Comparison of ENCODE assay signal across 8 cellular contexts in genomic region chr17:76492250-76492988, GRCh38. TPM values are rescaled to one million over a fixed set of nuclear protein-coding genes. Genes with fewer than 3 reads are reported as not detected.
DNase-seq lines count a peak whose midpoint lies in the region; ATAC-seq and TF ChIP-seq lines count a peak whose summit lies in the region.

No MANE protein-coding gene starts in this region.

- H3K4me1 Mint-ChIP-seq in Calu3 (ENCODE audit: low read depth, unreplicated experiment) (peaks cover 18% of the 10 kb centered on the region), chondrocyte (ENCODE audit: low read depth) (peaks cover 15% of the 10 kb centered on the region), nephron progenitor cell (peaks cover 28% of the 10 kb centered on the region)

- H3K9me3 Mint-ChIP-seq in Calu3 (ENCODE audit: low read depth, unreplicated experiment) (no peaks in the 10 kb centered on the region), chondrocyte (ENCODE audit: low read depth) (no peaks in the 10 kb centered on the region), nephron progenitor cell (no peaks in the 10 kb centered on the region)

- H3K36me3 Mint-ChIP-seq in Calu3 (ENCODE audit: insufficient read depth, unreplicated experiment) (no peaks in the 10 kb centered on the region), chondrocyte (ENCODE audit: low read depth) (no peaks in the 10 kb centered on the region), nephron progenitor cell (ENCODE audit: low read depth) (no peaks in the 10 kb centered on the region)

- H3K27me3 Mint-ChIP-seq in Calu3 (ENCODE audit: unreplicated experiment), result no peaks in the 10 kb centered on the region
- H3K27me3 Mint-ChIP-seq in chondrocyte (ENCODE audit: low read depth), result no peaks in the 10 kb centered on the region
- H3K27me3 Mint-ChIP-seq in nephron progenitor cell (ENCODE audit: low read depth, poor library complexity), result peaks cover 14% of the 10 kb centered on the region

- intact Hi-C loops in Calu3 (cut with micrococcal nuclease; ENCODE audit: unreplicated experiment), result no loop called here

- no TSS peak for BruUV-seq in Calu3 (replicated peaks; lab: Mats Ljungman, UMichigan)

- peak overlapping the region; percentile 24 for H3K4me3 Mint-ChIP-seq in Calu3 (ENCODE audit: low read depth, unreplicated experiment)
- H3K4me3 Mint-ChIP-seq in chondrocyte (ENCODE audit: unreplicated experiment), result no peak overlapping the region
- H3K4me3 Mint-ChIP-seq in nephron progenitor cell, result peak overlapping the region; percentile 21

- ATAC-seq in GM21381 (IDR thresholded peaks at IDR 0.05; ENCODE audit: unreplicated experiment) (peak; percentile 37), HG02840 (IDR thresholded peaks at IDR 0.05; ENCODE audit: low FRiP score, unreplicated experiment) (no peak)

- no peak for TF ChIP-seq CTCF in Calu3 (IDR thresholded peaks at IDR 0.05; ENCODE audit: unreplicated experiment)
- TF ChIP-seq CTCF in chondrocyte (IDR thresholded peaks at IDR 0.05), result no peak
- no peak for TF ChIP-seq CTCF in nephron progenitor cell (IDR thresholded peaks at IDR 0.05)

- CTCF ChIA-PET in Calu3 (lab: Charles Lee), result interaction anchor here (1.4 to 1.5 kb wide), 2 partner anchors 9 to 139 kb away, joined by 3 read pairs; partner anchors contain the start of genes PRPSAP1 and RHBDF2

- DNase-seq in Calu3, result no peak
- peak; percentile 37 for DNase-seq in LHCN-M2 (ENCODE audit: low read depth)
- no peak for DNase-seq in chondrocyte (ENCODE audit: low spot score)
- DNase-seq in nephron progenitor cell, result no peak
- DNase-seq in AG20443 (ENCODE audit: low spot score), result no peak
- no peak for DNase-seq in NCI-H2029 (lab: John Stamatoyannopoulos, UW)

- peak overlapping the region; percentile 58 for H3K27ac Mint-ChIP-seq in Calu3 (ENCODE audit: unreplicated experiment)
- H3K27ac Mint-ChIP-seq in chondrocyte (ENCODE audit: unreplicated experiment), result peak overlapping the region; percentile 89
- no peak overlapping the region for H3K27ac Mint-ChIP-seq in nephron progenitor cell

RNA-seq across cellular contexts. Expression of gene RHBDF2, which starts 8.8 kb away (rescaled TPM):
- 47.7 and 47.9 TPM in 2 replicates for total RNA-seq in Calu3 (2022)
- total RNA-seq in LHCN-M2 (2014; rRNA removed), result 12.2 and 17.6 TPM in 2 replicates
- polyA plus RNA-seq in LHCN-M2 (2012), result 6.4 TPM
- total RNA-seq in chondrocyte, result 4.7 to 5.4 TPM (median 4.9 TPM) in 3 replicates

RNA-seq across cellular contexts. Expression of gene AANAT, which starts 25.0 kb away (rescaled TPM):
- not detected in 2 replicates for total RNA-seq in Calu3 (2022)
- not detected in 2 replicates for total RNA-seq in LHCN-M2 (2014; rRNA removed)
- 0.12 TPM for polyA plus RNA-seq in LHCN-M2 (2012)
- total RNA-seq in chondrocyte, result not detected in 3 replicates

RNA-seq across cellular contexts. Expression of gene UBE2O, which starts 39.5 kb away (rescaled TPM):
- total RNA-seq in Calu3 (2022) (29.0 and 34.4 TPM in 2 replicates), LHCN-M2 (2014; rRNA removed) (12.7 and 15.7 TPM in 2 replicates), chondrocyte (20.0 to 22.1 TPM (median 22.0 TPM) in 3 replicates)
- 11.7 TPM for polyA plus RNA-seq in LHCN-M2 (2012)

RNA-seq across cellular contexts. Expression of gene CYGB, which starts 45.1 kb away (rescaled TPM):
- total RNA-seq in Calu3 (2022) (not detected in 2 replicates), LHCN-M2 (2014; rRNA removed) (3.3 and 3.7 TPM in 2 replicates), chondrocyte (0.48 to 5.4 TPM (median 4.6 TPM) in 3 replicates)
- 1.2 TPM for polyA plus RNA-seq in LHCN-M2 (2012)

RNA-seq across cellular contexts. Expression of gene PRCD, which starts 47.4 kb away (rescaled TPM):
- total RNA-seq in Calu3 (2022), result not detected in 2 replicates
- total RNA-seq in LHCN-M2 (2014; rRNA removed), result 0.06 and 0.86 TPM in 2 replicates
- polyA plus RNA-seq in LHCN-M2 (2012), result 0.19 TPM
- total RNA-seq in chondrocyte, result 0.55 to 1.0 TPM (median 0.92 TPM) in 3 replicates
